ENCODE assay signal across 21 cellular contexts in the genomic region with DNA sequence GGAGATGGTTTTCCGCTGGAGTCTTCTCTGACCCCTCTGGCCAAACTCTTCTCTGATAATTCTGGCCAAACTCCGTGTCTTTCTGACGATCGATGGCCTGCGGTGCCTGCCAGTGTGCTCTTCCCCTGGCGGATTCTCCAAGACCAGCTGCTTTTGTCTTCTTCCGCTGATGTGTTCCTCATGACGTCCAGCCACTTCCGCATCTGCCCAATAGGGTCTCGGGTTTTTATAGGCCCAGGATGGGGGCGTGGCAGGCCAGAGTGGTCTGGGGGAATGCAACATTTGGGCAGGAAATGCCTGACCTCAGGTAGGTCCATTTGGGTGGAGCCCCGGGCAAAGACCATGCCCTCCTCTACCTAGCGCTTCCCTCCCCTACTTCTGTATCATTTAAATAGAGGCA.
DNase-seq lines count a peak whose midpoint lies in the region; ATAC-seq, FAIRE-seq and TF ChIP-seq lines count a peak whose summit lies in the region.
"Had no signal": no experiment of that assay in that cellular context is flagged by ENCODE, and none has a peak within 500 bp of the region (broad histone marks: within the 10 kb centered on the region; RNA-seq: fewer than 3 reads in every experiment).

No MANE protein-coding gene starts in this region.

- 47% methylated on average over 13 of the region's 13 CpGs for WGBS in GM12878 (ENCODE audit: insufficient coverage, insufficient replicate concordance, low lambda C conversion rate, missing lambda C conversion rate)
- WGBS in psoas muscle, 3 donors, result 84 to 92% (median 89%) methylated on average over 13 of the region's 13 CpGs

- H3K9ac ChIP-seq in GM12878 (ENCODE audit: control insufficient read depth, insufficient read depth, low read length) (no peak overlapping the region), kidney (ENCODE audit: low read length in 2 of 2) (no peak overlapping the region)
- H3K9ac ChIP-seq: BLaER1 treated with 17β-estradiol and CSF1 and Interleukin-3, amounts not matched to agents 10 nM and 100 nM; GM23248 had no signal

- TF ChIP-seq POLR2A in H54 (IDR thresholded peaks at IDR 0.05; ENCODE audit: low read depth, low read length), result no peak
- TF ChIP-seq POLR2A in GM12878 (IDR thresholded peaks at IDR 0.05; ENCODE audit: low read depth, low read length), result no peak

- H3K9me3 ChIP-seq in GM12878 (replicated peaks; ENCODE audit: control insufficient read depth, insufficient read depth, low read length) (no peaks in the 10 kb centered on the region), kidney (ENCODE audit: control insufficient read depth in 1 of 2, low read length in 2 of 2) (no peaks in the 10 kb centered on the region), psoas muscle (no peaks in the 10 kb centered on the region)

- H3K27me3 ChIP-seq in GM12878 (replicated peaks in 1 of 2; ENCODE audit: control insufficient read depth in 2 of 2, insufficient read depth in 2 of 2, low read length in 1 of 2) (no peaks in the 10 kb centered on the region), psoas muscle (ENCODE audit: insufficient read depth in 3 of 3, low read length in 2 of 3) (no peaks in the 10 kb centered on the region)
- H3K27me3 ChIP-seq: BLaER1 treated with 17β-estradiol and CSF1 and Interleukin-3, amounts not matched to agents 10 nM and 100 nM had no signal

- DNase-seq in H54 (ENCODE audit: insufficient read length, low spot score) (peak; percentile 4), RPMI7951 (ENCODE audit: low read depth) (peak; percentile 46), GM12878 (ENCODE audit: low read depth, low spot score) (no peak), kidney (peak; percentile 32), NCI-H510A treated with DMSO at 0.1 percent for 48 hours (lab: John Stamatoyannopoulos, UW) (no peak), foreskin fibroblast (no peak), psoas muscle (no peak)
- no peak for DNase-seq in stimulated activated CD4-positive, alpha-beta T cell treated with anti-CD3 and anti-CD28 coated beads, Interleukin-4, amount 100 ng/mL, for 1 hour
- DNase-seq: Calu3; CD8-positive, alpha-beta T cell; DMS 273 treated with DMSO at 0.1 percent for 48 hours; DMS53; DND-41; GM23248; H7; HFFc6 had no signal

- BruUV-seq in GM12878 (replicated peaks; lab: Mats Ljungman, UMichigan), result no TSS peak

- no peak overlapping the region for H3K4me3 ChIP-seq in GM12878
- H3K4me3 ChIP-seq in kidney (ENCODE audit: low read length in 2 of 2), result no peak overlapping the region
- no peak overlapping the region for H3K4me3 ChIP-seq in foreskin fibroblast (ENCODE audit: low read depth in 1 of 2, low read length in 2 of 2)
- H3K4me3 ChIP-seq in psoas muscle, result no peak overlapping the region
- H3K4me3 ChIP-seq: BLaER1 treated with 17β-estradiol and CSF1 and Interleukin-3, amounts not matched to agents 10 nM and 100 nM; GM23248 had no signal

- H2AFZ ChIP-seq in GM12878 (ENCODE audit: control insufficient read depth, low read depth, low read length), result no peak overlapping the region

- no peak for TF ChIP-seq CTCF in GM12878 (IDR thresholded peaks at IDR 0.05 in 2 of 3, conservative IDR thresholded peaks at IDR 0.05 in 1 of 3; ENCODE audit: control insufficient read depth in 2 of 3, extremely low read depth in 1 of 3, insufficient read depth in 1 of 3, low read depth in 3 of 3, low read length in 3 of 3)
- no peak for TF ChIP-seq CTCF in kidney (IDR thresholded peaks at IDR 0.05; ENCODE audit: borderline replicate concordance, extremely low read depth, insufficient read depth)
- no peak for TF ChIP-seq CTCF in foreskin fibroblast (IDR thresholded peaks at IDR 0.05; ENCODE audit: low read depth, low read length)
- no peak for TF ChIP-seq CTCF in psoas muscle (IDR thresholded peaks at IDR 0.05)

- ATAC-seq in GM12878 (peak; percentile 29; the same call in 1 of the 3 replicates), psoas muscle (no peak)
- ATAC-seq: CD8-positive, alpha-beta T cell; HCT116 had no signal

- H3K4me1 ChIP-seq in GM12878 (ENCODE audit: control insufficient read depth, insufficient read depth, low read length), result no peaks in the 10 kb centered on the region
- H3K4me1 ChIP-seq in kidney (ENCODE audit: control insufficient read depth in 1 of 2, insufficient read depth in 1 of 2, low read depth in 1 of 2, low read length in 2 of 2), result no peaks in the 10 kb centered on the region
- H3K4me1 ChIP-seq in psoas muscle, result no peaks in the 10 kb centered on the region
- H3K4me1 ChIP-seq: BLaER1 treated with 17β-estradiol and CSF1 and Interleukin-3, amounts not matched to agents 10 nM and 100 nM had no signal

- CTCF ChIA-PET in GM12878 (lab: Yijun Ruan, JAX), result no interaction called here

- intact Hi-C loops in GM12878 (cut with micrococcal nuclease; ENCODE audit: unreplicated experiment) (no loop called here), kidney (cut with DNase I) (no loop called here), psoas muscle (cut with DNase I) (no loop called here)

- H3K27ac ChIP-seq in GM12878 (ENCODE audit: control insufficient read depth, insufficient read depth) (no peak overlapping the region), kidney (ENCODE audit: low read depth in 2 of 2, low read length in 2 of 2) (no peak overlapping the region), psoas muscle (no peak overlapping the region)
- H3K27ac ChIP-seq: BLaER1 treated with 17β-estradiol and CSF1 and Interleukin-3, amounts not matched to agents 10 nM and 100 nM; GM23248 had no signal

- H4K20me1 ChIP-seq in GM12878 (ENCODE audit: control insufficient read depth, insufficient read depth), result no peaks in the 10 kb centered on the region
- H4K20me1 ChIP-seq: BLaER1 treated with 17β-estradiol and CSF1 and Interleukin-3, amounts not matched to agents 10 nM and 100 nM had no signal

- POLR2A ChIA-PET in GM12878 (lab: Charles Lee), result no interaction called here

- H3K36me3 ChIP-seq in GM12878 (ENCODE audit: control insufficient read depth in 2 of 2, insufficient read depth in 2 of 2, low read length in 1 of 2) (no peaks in the 10 kb centered on the region), kidney (ENCODE audit: control insufficient read depth in 1 of 2, insufficient read depth in 2 of 2, low read length in 2 of 2) (no peaks in the 10 kb centered on the region), psoas muscle (ENCODE audit: insufficient read depth in 1 of 2, low read depth in 1 of 2) (no peaks in the 10 kb centered on the region)
- H3K36me3 ChIP-seq: BLaER1 treated with 17β-estradiol and CSF1 and Interleukin-3, amounts not matched to agents 10 nM and 100 nM had no signal

- TF ChIP-seq RAD21 in GM12878 (IDR thresholded peaks at IDR 0.05; ENCODE audit: insufficient read depth, low read depth, low read length), result no peak

- H3K79me2 ChIP-seq in GM12878 (ENCODE audit: control insufficient read depth, insufficient read depth, low read length), result no peaks in the 10 kb centered on the region

- in situ Hi-C loops in GM12878 (cut with MboI), result no loop called here

- SMC1A ChIA-PET in GM12878 (lab: Charles Lee; ENCODE audit: uncharacterized antibody, unreplicated experiment), result interaction anchor here (1.6 kb wide), 1 partner anchor 11 kb away, joined by 3 read pairs; no protein-coding TSS in a partner anchor

- no peak overlapping the region for H3K4me2 ChIP-seq in GM12878 (ENCODE audit: control insufficient read depth, insufficient read depth)
- H3K4me2 ChIP-seq: BLaER1 treated with 17β-estradiol and CSF1 and Interleukin-3, amounts not matched to agents 10 nM and 100 nM had no signal

- no peak for FAIRE-seq in H54 (lab: Jason Lieb, UNC)
- FAIRE-seq in GM12878 (lab: Jason Lieb, UNC), result no peak
- no peak for FAIRE-seq in kidney (lab: Jason Lieb, UNC)
- FAIRE-seq: G401.6, GM12892, GM18507 had no signal

- no peak for TF ChIP-seq EP300 in GM12878 (IDR thresholded peaks at IDR 0.05; ENCODE audit: borderline replicate concordance in 1 of 2, control insufficient read depth in 1 of 2, low read depth in 2 of 2, low read length in 2 of 2)

- RAD21 ChIA-PET in GM12878 (lab: Charles Lee; ENCODE audit: unreplicated experiment), result no interaction called here

TF ChIP-seq in GM12878, 131 proteins besides CTCF, POLR2A, EP300 and RAD21 (continues in another document):
- TF ChIP-seq SRF (IDR thresholded peaks at IDR 0.05; ENCODE audit: low read depth in 2 of 2, low read length in 2 of 2), result no peak
- TF ChIP-seq ZBTB40 (IDR thresholded peaks at IDR 0.05; ENCODE audit: borderline replicate concordance), result no peak

Comparison
In these comparisons a context has a peak if more than half of its experiments do, and no peak if none do; other contexts are left out.
1. DNase-seq: peak in H54 (single experiment), RPMI7951 (single experiment) and kidney (single experiment); none in GM12878 (single experiment), NCI-H510A treated with DMSO at 0.1 percent for 48 hours (single experiment), foreskin fibroblast (0 of 2), psoas muscle (0 of 2) and stimulated activated CD4-positive, alpha-beta T cell treated with anti-CD3 and anti-CD28 coated beads, Interleukin-4, amount 100 ng/mL, for 1 hour (single experiment).